In the genomic region with DNA sequence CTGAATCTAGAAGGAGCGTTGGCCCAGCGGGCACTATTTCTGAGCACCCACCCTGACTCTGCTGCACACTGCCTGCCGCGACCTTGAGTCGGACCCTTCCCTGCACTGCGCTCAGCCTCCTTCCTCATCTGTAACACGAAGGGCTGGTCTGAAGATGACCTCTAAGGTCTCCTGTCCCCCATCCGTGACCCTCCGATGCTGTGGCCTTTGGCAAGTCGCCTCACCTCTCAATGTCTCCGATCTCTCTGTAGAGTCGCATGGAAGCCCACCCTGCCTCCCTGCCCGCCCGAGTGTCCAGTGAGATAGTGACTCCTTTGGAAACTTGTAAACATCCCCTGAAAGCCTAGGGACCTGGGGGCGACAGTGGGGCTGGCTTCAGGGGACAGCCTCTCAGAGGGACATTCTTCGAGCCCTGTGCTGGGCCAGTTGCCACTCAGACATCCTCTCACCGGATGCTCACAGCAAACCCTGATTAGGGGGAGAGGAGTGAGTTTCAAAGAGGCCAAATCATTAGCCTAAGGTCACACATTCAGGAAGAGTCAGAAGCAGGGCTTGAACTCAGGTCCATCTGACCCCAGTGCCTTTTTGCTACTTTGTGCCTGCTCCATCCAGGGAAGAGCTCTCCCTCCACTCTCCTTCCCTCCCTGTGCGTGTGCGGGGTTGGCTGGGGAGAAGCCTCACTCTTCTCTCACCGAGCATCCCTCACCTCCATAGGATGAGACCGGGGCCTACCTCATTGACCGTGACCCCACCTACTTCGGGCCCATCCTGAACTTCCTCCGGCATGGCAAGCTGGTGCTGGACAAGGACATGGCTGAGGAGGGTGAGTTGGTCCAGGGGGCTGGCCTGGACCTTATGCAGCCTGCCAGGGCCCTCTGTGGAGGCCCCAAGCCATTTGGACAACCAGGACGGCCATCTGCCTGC, we compare ENCODE assay signal across 9 cellular contexts. TPM values are rescaled to one million over a fixed set of nuclear protein-coding genes. Genes with fewer than 3 reads are reported as not detected.
DNase-seq lines count a peak whose midpoint lies in the region; ATAC-seq and TF ChIP-seq lines count a peak whose summit lies in the region.
"Had no signal": no experiment of that assay in that cellular context is flagged by ENCODE, and none has a peak within 500 bp of the region (broad histone marks: within the 10 kb centered on the region; RNA-seq: fewer than 3 reads in every experiment).

No MANE protein-coding gene starts in this region.

- no peaks in the 10 kb centered on the region for H3K27me3 ChIP-seq in duodenal mucosa (ENCODE audit: control insufficient read depth in 1 of 2, insufficient read depth in 2 of 2, low read length in 2 of 2)

- DNase-seq in AG10803 (ENCODE audit: low read depth) (no peak), LNCaP clone FGC (ENCODE audit: low read depth) (no peak), EL (no peak)
- DNase-seq in natural killer cell treated with Interleukin-12 subunit alpha and Interleukin-12 subunit beta and Interleukin-15 and Interleukin-18, amount 100 ng/mL, for 72 hours (ENCODE audit: low spot score): peak; percentile 53

- H3K27me3 Mint-ChIP-seq in natural killer cell treated with Interleukin-12 subunit alpha and Interleukin-12 subunit beta and Interleukin-15 and Interleukin-18, amount 100 ng/mL, for 72 hours: no peaks in the 10 kb centered on the region

- H3K27ac Mint-ChIP-seq in natural killer cell treated with Interleukin-12 subunit alpha and Interleukin-12 subunit beta and Interleukin-15 and Interleukin-18, amount 100 ng/mL, for 72 hours: peak overlapping the region in 1 of 2 donors; percentile 74

- no peaks in the 10 kb centered on the region for H3K9me3 ChIP-seq in duodenal mucosa (ENCODE audit: control insufficient read depth in 1 of 2, low read length in 2 of 2)

- TF ChIP-seq CTCF in AG10803 (conservative IDR thresholded peaks at IDR 0.05; ENCODE audit: low read length): no peak
- no peak for TF ChIP-seq CTCF in LNCaP clone FGC (IDR thresholded peaks at IDR 0.05; ENCODE audit: control insufficient read depth, extremely low read depth, insufficient read depth)

- H3K36me3 ChIP-seq in duodenal mucosa (ENCODE audit: control insufficient read depth in 1 of 2, insufficient read depth in 2 of 2, low read length in 2 of 2): peaks cover 0 to 13% of the 10 kb centered on the region in 2 donors

- H3K4me1 Mint-ChIP-seq in natural killer cell treated with Interleukin-12 subunit alpha and Interleukin-12 subunit beta and Interleukin-15 and Interleukin-18, amount 100 ng/mL, for 72 hours (ENCODE audit: low read depth in 2 of 2): peaks cover 5 to 11% of the 10 kb centered on the region in 2 donors

- no peak for ATAC-seq in natural killer cell treated with Interleukin-12 subunit alpha and Interleukin-12 subunit beta and Interleukin-15 and Interleukin-18, amount 100 ng/mL, for 72 hours
- ATAC-seq in GM21526 (IDR thresholded peaks at IDR 0.05; ENCODE audit: low FRiP score, unreplicated experiment) (no peak), HG02623 (IDR thresholded peaks at IDR 0.05; ENCODE audit: unreplicated experiment) (no peak), esophagus mucosa (no peak)

- H3K4me1 ChIP-seq in duodenal mucosa (ENCODE audit: control insufficient read depth in 1 of 2, insufficient read depth in 2 of 2, low read length in 2 of 2): peaks cover 34% of the 10 kb centered on the region in 2 donors

- peak overlapping the region in 1 of 2 donors; percentile 43 for H3K9ac ChIP-seq in duodenal mucosa (ENCODE audit: low read depth in 1 of 2, low read length in 2 of 2)

- no peaks in the 10 kb centered on the region for H3K36me3 Mint-ChIP-seq in natural killer cell treated with Interleukin-12 subunit alpha and Interleukin-12 subunit beta and Interleukin-15 and Interleukin-18, amount 100 ng/mL, for 72 hours

- H3K4me3 ChIP-seq in AG10803 (ENCODE audit: low read length) (peak overlapping the region; percentile 71), LNCaP clone FGC (ENCODE audit: low read depth, low read length) (peak overlapping the region; percentile 51), duodenal mucosa (ENCODE audit: low read depth in 1 of 2, low read length in 2 of 2) (peak overlapping the region; percentile 55 to 73)

- H3K9me3 Mint-ChIP-seq in natural killer cell treated with Interleukin-12 subunit alpha and Interleukin-12 subunit beta and Interleukin-15 and Interleukin-18, amount 100 ng/mL, for 72 hours: no peaks in the 10 kb centered on the region

- H3K4me3 Mint-ChIP-seq in natural killer cell treated with Interleukin-12 subunit alpha and Interleukin-12 subunit beta and Interleukin-15 and Interleukin-18, amount 100 ng/mL, for 72 hours: peak overlapping the region; percentile 85

- no peak overlapping the region for H3K27ac ChIP-seq in duodenal mucosa (ENCODE audit: low read depth, low read length)

RNA-seq across cellular contexts. Expression of a gene that starts 1.1 kb away (rescaled TPM):
- 10 to 100 TPM; 30.5 to 43.8 TPM for total RNA-seq in natural killer cell treated with Interleukin-12 subunit alpha and Interleukin-12 subunit beta and Interleukin-15 and Interleukin-18, amount 100 ng/mL, for 72 hours
- total RNA-seq in esophagus mucosa: 3.9 TPM

RNA-seq across cellular contexts. Expression of a gene that starts 33.1 kb away (rescaled TPM):
- 10 to 100 TPM; 27.6 to 51.1 TPM for total RNA-seq in natural killer cell treated with Interleukin-12 subunit alpha and Interleukin-12 subunit beta and Interleukin-15 and Interleukin-18, amount 100 ng/mL, for 72 hours
- 78.0 TPM for total RNA-seq in esophagus mucosa

RNA-seq across cellular contexts. Expression of a gene that starts 33.4 kb away (rescaled TPM):
- 10 to 100 TPM; 12.2 to 17.9 TPM for total RNA-seq in natural killer cell treated with Interleukin-12 subunit alpha and Interleukin-12 subunit beta and Interleukin-15 and Interleukin-18, amount 100 ng/mL, for 72 hours
- 83.2 TPM for total RNA-seq in esophagus mucosa

RNA-seq across cellular contexts. Expression of a gene that starts 56.9 kb away (rescaled TPM):
- total RNA-seq in natural killer cell treated with Interleukin-12 subunit alpha and Interleukin-12 subunit beta and Interleukin-15 and Interleukin-18, amount 100 ng/mL, for 72 hours: 1 to 10 TPM; 1.8 to 1.9 TPM
- total RNA-seq in esophagus mucosa: not detected
- total RNA-seq: myocyte had no signal
